ENCODE assay signal across 8 cellular contexts in genomic region chr22:30426395-30427353, GRCh38. TPM values are rescaled to one million over a fixed set of nuclear protein-coding genes. Genes with fewer than 3 reads are reported as not detected.
A peak's percentile ranks its signal among the peaks of the same experiment; 100 is the strongest.
DNase-seq lines count a peak whose midpoint lies in the region; ATAC-seq, FAIRE-seq and TF ChIP-seq lines count a peak whose summit lies in the region.

No MANE protein-coding gene starts in this region.

- H3K27ac ChIP-seq in HL-60 (replicated peaks) (peak overlapping the region; percentile 75), H1 (ENCODE audit: low read depth, low read length) (no peak overlapping the region)

- H3K27me3 ChIP-seq in HL-60 (ENCODE audit: insufficient read depth, poor library complexity, severe bottlenecking) (no peaks in the 10 kb centered on the region), H1 (replicated peaks in 1 of 4; ENCODE audit: control insufficient read depth in 3 of 4, extremely low read depth in 1 of 4, insufficient read depth in 3 of 4, low read length in 3 of 4) (no peaks in the 10 kb centered on the region)

- TF ChIP-seq RAD21 in H1 (IDR thresholded peaks at IDR 0.05 in 1 of 2, conservative IDR thresholded peaks at IDR 0.05 in 1 of 2; ENCODE audit: low read depth in 2 of 2, low read length in 2 of 2) = peak; percentile 49 to 68

- peaks cover 0 to 5% of the 10 kb centered on the region in 2 experiments; a peak in 1 of 4 replicates for H3K79me2 ChIP-seq in H1 (ENCODE audit: control insufficient read depth in 1 of 2, insufficient read depth in 2 of 2, low read length in 2 of 2)

- H3K27me3 Mint-ChIP-seq in activated CD8-positive, alpha-beta memory T cell treated with anti-CD3 and anti-CD28 coated beads, Interleukin-2, amount 10 ng/mL, durations not matched to agents 7 days and 5 days = no peaks in the 10 kb centered on the region
- no peaks in the 10 kb centered on the region for H3K27me3 Mint-ChIP-seq in mesothelial cell of epicardium (ENCODE audit: low read depth)

- no peak overlapping the region for H3K14ac ChIP-seq in H1 (ENCODE audit: insufficient read length)

- no peak; a peak in 1 of 3 replicates for TF ChIP-seq POLR2A in H1 (IDR thresholded peaks at IDR 0.05; ENCODE audit: control extremely low read depth in 1 of 2, low read depth in 2 of 2, low read length in 2 of 2)

- H2BK20ac ChIP-seq in H1 (ENCODE audit: low read length) = 0 out of 2 replicates have a peak overlapping the region, but pooled peaks have one; percentile 8

- peak; percentile 34 for ATAC-seq in activated CD8-positive, alpha-beta memory T cell treated with anti-CD3 and anti-CD28 coated beads, Interleukin-2, amount 10 ng/mL, durations not matched to agents 7 days and 5 days
- ATAC-seq in HG03565 (IDR thresholded peaks at IDR 0.05; ENCODE audit: unreplicated experiment) = no peak

- H2BK15ac ChIP-seq in H1 (ENCODE audit: low read length) = no peak overlapping the region

- H2BK5ac ChIP-seq in H1 (ENCODE audit: low read depth, low read length) = no peak overlapping the region

- no peak overlapping the region for H2AFZ ChIP-seq in H1 (ENCODE audit: low read length)

- peak overlapping the region; percentile 73 for H4K8ac ChIP-seq in H1 (ENCODE audit: extremely low read depth, insufficient read depth, low read length)

- peak overlapping the region; percentile 96 for H3K4me3 Mint-ChIP-seq in activated CD8-positive, alpha-beta memory T cell treated with anti-CD3 and anti-CD28 coated beads, Interleukin-2, amount 10 ng/mL, durations not matched to agents 7 days and 5 days
- H3K4me3 Mint-ChIP-seq in mesothelial cell of epicardium = peak overlapping the region; percentile 88

- no peak for TF ChIP-seq EP300 in H1 (IDR thresholded peaks at IDR 0.05; ENCODE audit: borderline replicate concordance in 1 of 2, low read depth in 2 of 2, low read length in 2 of 2)

- H3K9ac ChIP-seq in H1 (replicated peaks in 1 of 4; ENCODE audit: extremely low read depth in 1 of 4, low read depth in 3 of 4, low read length in 3 of 4) = no peak overlapping the region

- no peak overlapping the region for H2BK120ac ChIP-seq in H1 (replicated peaks; ENCODE audit: low read depth, low read length)

- peak overlapping the region; percentile 35; the same call in 1 of the 2 replicates for H2BK12ac ChIP-seq in H1 (ENCODE audit: low read depth, low read length)

- H4K91ac ChIP-seq in H1 (replicated peaks; ENCODE audit: insufficient read length, low read length) = no peak overlapping the region

- CTCF ChIA-PET in activated CD8-positive, alpha-beta memory T cell treated with anti-CD3 and anti-CD28 coated beads, Interleukin-2, amount 10 ng/mL, durations not matched to agents 7 days and 5 days (lab: Charles Lee) = interaction anchor here (0.8 to 6.9 kb wide), 13 partner anchors 10 to 165 kb away, joined by 3 to 79 read pairs (median 6); partner anchors contain the start of genes CASTOR1, RNF215 and SEC14L2
- CTCF ChIA-PET in H1 (lab: Charles Lee; ENCODE audit: partially characterized antibody) = interaction anchor here (0.6 to 12.0 kb wide), 17 partner anchors 9 to 272 kb away, joined by 3 to 164 read pairs (median 4); partner anchors contain the start of gene SEC14L2

- peaks cover 6 to 29% (median 15%) of the 10 kb centered on the region in 4 experiments for H3K4me1 ChIP-seq in H1 (replicated peaks in 1 of 4; ENCODE audit: control insufficient read depth in 3 of 4, insufficient read depth in 4 of 4, low read length in 3 of 4)

- H3K27ac Mint-ChIP-seq in activated CD8-positive, alpha-beta memory T cell treated with anti-CD3 and anti-CD28 coated beads, Interleukin-2, amount 10 ng/mL, durations not matched to agents 7 days and 5 days = peak overlapping the region; percentile 96
- H3K27ac Mint-ChIP-seq in mesothelial cell of epicardium = peak overlapping the region; percentile 72

- H3K36me3 Mint-ChIP-seq in activated CD8-positive, alpha-beta memory T cell treated with anti-CD3 and anti-CD28 coated beads, Interleukin-2, amount 10 ng/mL, durations not matched to agents 7 days and 5 days = peaks cover 32% of the 10 kb centered on the region
- no peaks in the 10 kb centered on the region for H3K36me3 Mint-ChIP-seq in mesothelial cell of epicardium

- POLR2A ChIA-PET in H1 (lab: Charles Lee; ENCODE audit: partially characterized antibody) = interaction anchor here (0.8 to 5.2 kb wide), 8 partner anchors 8 to 70 kb away, joined by 3 to 39 read pairs (median 6); partner anchors contain the start of genes CCDC157, SEC14L2 and SF3A1

- peak; percentile 71 for FAIRE-seq in H1 (lab: Jason Lieb, UNC)

- H3K23me2 ChIP-seq in H1 (ENCODE audit: low read depth, low read length) = peaks cover 22% of the 10 kb centered on the region

- DNase-seq in AML-193 (lab: John Stamatoyannopoulos, UW) (peak; percentile 79 to 82), HL-60 (ENCODE audit: low read depth in 1 of 2, low spot score in 1 of 2) (peak; percentile 62 to 87), NOMO-1 treated with DMSO at 0.1 percent for 48 hours (lab: John Stamatoyannopoulos, UW; ENCODE audit: unreplicated experiment) (peak; percentile 70), H1 (ENCODE audit: low read depth in 1 of 2, low spot score in 2 of 2) (peak; percentile 84 to 91), mesothelial cell of epicardium (ENCODE audit: low spot score in 2 of 2, unreplicated experiment in 2 of 2) (peak in 1 of 2 experiments; percentile 60)
- peak; percentile 93 for DNase-seq in activated CD8-positive, alpha-beta memory T cell treated with anti-CD3 and anti-CD28 coated beads, Interleukin-2, amount 10 ng/mL, durations not matched to agents 7 days and 5 days
- peak; percentile 67 to 79 for DNase-seq in stimulated activated CD8-positive, alpha-beta memory T cell treated with anti-CD3 and anti-CD28 coated beads, Interleukin-15, amount 100 ng/mL, for 4 hours (ENCODE audit: low read depth in 2 of 2)

- WGBS in H1 (ENCODE audit: extremely low coverage in 1 of 2, insufficient coverage in 1 of 2, insufficient read length in 1 of 2, insufficient replicate concordance in 2 of 2, low coverage in 1 of 2, low lambda C conversion rate in 2 of 2, missing lambda C conversion rate in 1 of 2), 2 experiments = 44% methylated on average over 27 of the region's 29 CpGs; no CpG with 5 or more reads in 1 of the 2 experiments

- TF ChIP-seq CTCF in HL-60 (IDR thresholded peaks at IDR 0.05; ENCODE audit: insufficient read depth, low read length) (peak; percentile 84), H1 (IDR thresholded peaks at IDR 0.05; ENCODE audit: control extremely low read depth in 1 of 3, insufficient read depth in 1 of 3, low read depth in 1 of 3, low read length in 3 of 3) (peak; percentile 75 to 89 (median 80)), mesothelial cell of epicardium (IDR thresholded peaks at IDR 0.05; ENCODE audit: unreplicated experiment) (no peak)

- no peaks in the 10 kb centered on the region for H3K9me3 Mint-ChIP-seq in activated CD8-positive, alpha-beta memory T cell treated with anti-CD3 and anti-CD28 coated beads, Interleukin-2, amount 10 ng/mL, durations not matched to agents 7 days and 5 days (ENCODE audit: low read depth)
- no peaks in the 10 kb centered on the region for H3K9me3 Mint-ChIP-seq in mesothelial cell of epicardium

- no peak overlapping the region for H3K56ac ChIP-seq in H1 (replicated peaks; ENCODE audit: insufficient read length, low read depth, low read length)

- no peak overlapping the region for H2AK5ac ChIP-seq in H1 (ENCODE audit: low read depth, low read length)

- H4K5ac ChIP-seq in H1 (ENCODE audit: insufficient read length, low read depth, low read length) = no peak overlapping the region

- peaks cover 0 to 23% of the 10 kb centered on the region in 2 experiments for H4K20me1 ChIP-seq in H1 (replicated peaks in 1 of 2; ENCODE audit: control insufficient read depth in 1 of 2, insufficient read depth in 2 of 2, low read length in 2 of 2)

- peak overlapping the region; percentile 70 to 71 for H3K4me2 ChIP-seq in H1 (ENCODE audit: insufficient read depth in 1 of 2, low read depth in 2 of 2, low read length in 2 of 2)

- no peak overlapping the region for H3K18ac ChIP-seq in H1 (ENCODE audit: extremely low read depth, low read length)

- peaks cover 40% of the 10 kb centered on the region for H3K4me1 Mint-ChIP-seq in activated CD8-positive, alpha-beta memory T cell treated with anti-CD3 and anti-CD28 coated beads, Interleukin-2, amount 10 ng/mL, durations not matched to agents 7 days and 5 days
- peaks cover 30% of the 10 kb centered on the region for H3K4me1 Mint-ChIP-seq in mesothelial cell of epicardium

- H3K23ac ChIP-seq in H1 (ENCODE audit: insufficient read length) = no peak overlapping the region

- peak overlapping the region; percentile 19 for H3K4ac ChIP-seq in H1 (replicated peaks; ENCODE audit: insufficient read length, low read depth, low read length)

- no peaks in the 10 kb centered on the region for H3K9me3 ChIP-seq in H1 (ENCODE audit: insufficient read depth in 2 of 2, low read depth in 1 of 2, low read length in 1 of 2)

- H3K36me3 ChIP-seq in H1 (ENCODE audit: control insufficient read depth in 2 of 4, insufficient read depth in 4 of 4, low read length in 3 of 4) = peaks cover 2 to 10% (median 7%) of the 10 kb centered on the region in 4 experiments; a peak in 6 of 8 replicates

- no peaks in the 10 kb centered on the region; the same call in 1 of the 2 replicates for H3K79me1 ChIP-seq in H1 (ENCODE audit: low read depth, low read length)

- H3K4me3 ChIP-seq in HL-60 (replicated peaks; ENCODE audit: insufficient read depth, low read length) (peak overlapping the region; percentile 70), H1 (ENCODE audit: extremely low read depth in 1 of 4, insufficient read depth in 2 of 4, low read depth in 3 of 4, low read length in 4 of 4) (peak overlapping the region; percentile 66 to 88 (median 80); a peak in 7 of 8 replicates)

RNA-seq across cellular contexts. Expression of gene MTFP1, which starts 1.1 kb away (rescaled TPM):
- total RNA-seq in activated CD8-positive, alpha-beta memory T cell treated with anti-CD3 and anti-CD28 coated beads, Interleukin-2, amount 10 ng/mL, durations not matched to agents 7 days and 5 days = 10 to 100 TPM; 59.1 to 73.4 TPM
- total RNA-seq in H1 (2021; fragmentation: NEBNext Ultra II Directional; extraction: Animal tissue kit (Norgen Biotek cat#: 25700)) = 59.8 and 66.4 TPM in 2 replicates
- 98.8 and 120 TPM in 2 replicates for polyA plus RNA-seq in H1 (2011; rRNA removed)
- polyA plus RNA-seq in H1 (2011; cell fraction: cytosol; rRNA removed) = 87.9 TPM
- polyA plus RNA-seq in H1 (2011; cell fraction: nucleus; rRNA removed) = 82.2 TPM
- 58.5 to 81.6 TPM (median 76.1 TPM) in 4 replicates for polyA plus RNA-seq in H1 (2012, experiment 1 of 2)
- 79.5 TPM for polyA plus RNA-seq in H1 (2012, experiment 2 of 2)
- polyA plus RNA-seq in H1 (2013, experiment 1 of 2) = 29.1 TPM
- polyA plus RNA-seq in H1 (2013, experiment 2 of 2) = 31.5 TPM
- polyA minus RNA-seq in H1 (2011; rRNA and poly(A)+ RNA removed) = 28.3 and 33.8 TPM in 2 replicates
- polyA minus RNA-seq in H1 (2011; cell fraction: cytosol; rRNA and poly(A)+ RNA removed) = 26.5 TPM
- 26.3 TPM for polyA minus RNA-seq in H1 (2011; cell fraction: nucleus; rRNA and poly(A)+ RNA removed)
- 5.9 to 8.2 TPM (median 7.3 TPM) in 3 replicates for total RNA-seq in mesothelial cell of epicardium

RNA-seq across cellular contexts. Expression of gene SEC14L2, which starts 29.9 kb away (rescaled TPM):
- 1 to 10 TPM; 2.2 to 4.8 TPM for total RNA-seq in activated CD8-positive, alpha-beta memory T cell treated with anti-CD3 and anti-CD28 coated beads, Interleukin-2, amount 10 ng/mL, durations not matched to agents 7 days and 5 days
- 2.8 and 4.3 TPM in 2 replicates for total RNA-seq in H1 (2021; fragmentation: NEBNext Ultra II Directional; extraction: Animal tissue kit (Norgen Biotek cat#: 25700))
- polyA plus RNA-seq in H1 (2011; rRNA removed) = 1.8 and 3.2 TPM in 2 replicates
- polyA plus RNA-seq in H1 (2011; cell fraction: cytosol; rRNA removed) = 5.0 TPM
- polyA plus RNA-seq in H1 (2011; cell fraction: nucleus; rRNA removed) = 5.8 TPM
- 3.5 to 5.3 TPM (median 4.0 TPM) in 4 replicates for polyA plus RNA-seq in H1 (2012, experiment 1 of 2)
- polyA plus RNA-seq in H1 (2012, experiment 2 of 2) = 3.0 TPM
- 2.1 TPM for polyA plus RNA-seq in H1 (2013, experiment 1 of 2)
- 2.0 TPM for polyA plus RNA-seq in H1 (2013, experiment 2 of 2)
- 11.1 and 62.7 TPM in 2 replicates for polyA minus RNA-seq in H1 (2011; rRNA and poly(A)+ RNA removed)
- polyA minus RNA-seq in H1 (2011; cell fraction: cytosol; rRNA and poly(A)+ RNA removed) = 3.9 TPM
- polyA minus RNA-seq in H1 (2011; cell fraction: nucleus; rRNA and poly(A)+ RNA removed) = 15.3 TPM
- 4.3 to 6.5 TPM (median 5.4 TPM) in 3 replicates for total RNA-seq in mesothelial cell of epicardium

RNA-seq across cellular contexts. Expression of gene RNF215, which starts 39.5 kb away (rescaled TPM):
- total RNA-seq in activated CD8-positive, alpha-beta memory T cell treated with anti-CD3 and anti-CD28 coated beads, Interleukin-2, amount 10 ng/mL, durations not matched to agents 7 days and 5 days = 10 to 100 TPM in 1 of 2 experiments, 1 to 10 TPM in 1; 8.5 to 10.5 TPM
- 15.3 and 19.0 TPM in 2 replicates for total RNA-seq in H1 (2021; fragmentation: NEBNext Ultra II Directional; extraction: Animal tissue kit (Norgen Biotek cat#: 25700))
- polyA plus RNA-seq in H1 (2011; rRNA removed) = 13.1 and 16.4 TPM in 2 replicates
- polyA plus RNA-seq in H1 (2011; cell fraction: cytosol; rRNA removed) = 16.2 TPM
- polyA plus RNA-seq in H1 (2011; cell fraction: nucleus; rRNA removed) = 46.1 TPM
- polyA plus RNA-seq in H1 (2012, experiment 1 of 2) = 8.4 to 15.1 TPM (median 13.4 TPM) in 4 replicates
- 8.7 TPM for polyA plus RNA-seq in H1 (2012, experiment 2 of 2)
- 7.8 TPM for polyA plus RNA-seq in H1 (2013, experiment 1 of 2)
- 6.5 TPM for polyA plus RNA-seq in H1 (2013, experiment 2 of 2)
- 9.0 and 11.8 TPM in 2 replicates for polyA minus RNA-seq in H1 (2011; rRNA and poly(A)+ RNA removed)
- polyA minus RNA-seq in H1 (2011; cell fraction: cytosol; rRNA and poly(A)+ RNA removed) = 8.1 TPM
- 17.5 TPM for polyA minus RNA-seq in H1 (2011; cell fraction: nucleus; rRNA and poly(A)+ RNA removed)
- total RNA-seq in mesothelial cell of epicardium = 39.2 to 41.9 TPM (median 39.4 TPM) in 3 replicates

RNA-seq across cellular contexts. Expression of gene SEC14L3, which starts 45.1 kb away (rescaled TPM):
- not detected for total RNA-seq in activated CD8-positive, alpha-beta memory T cell treated with anti-CD3 and anti-CD28 coated beads, Interleukin-2, amount 10 ng/mL, durations not matched to agents 7 days and 5 days
- total RNA-seq in H1 (2021; fragmentation: NEBNext Ultra II Directional; extraction: Animal tissue kit (Norgen Biotek cat#: 25700)) = not detected in 2 replicates
- not detected in 2 replicates for polyA plus RNA-seq in H1 (2011; rRNA removed)
- 0.03 TPM for polyA plus RNA-seq in H1 (2011; cell fraction: cytosol; rRNA removed)
- not detected for polyA plus RNA-seq in H1 (2011; cell fraction: nucleus; rRNA removed)
- polyA plus RNA-seq in H1 (2012, experiment 1 of 2) = not detected in 4 replicates
- not detected for polyA plus RNA-seq in H1 (2012, experiment 2 of 2)
- not detected for polyA plus RNA-seq in H1 (2013, experiment 1 of 2)
- polyA plus RNA-seq in H1 (2013, experiment 2 of 2) = not detected
- polyA minus RNA-seq in H1 (2011; rRNA and poly(A)+ RNA removed) = not detected in 2 replicates
- not detected for polyA minus RNA-seq in H1 (2011; cell fraction: cytosol; rRNA and poly(A)+ RNA removed)
- not detected for polyA minus RNA-seq in H1 (2011; cell fraction: nucleus; rRNA and poly(A)+ RNA removed)
- not detected in 3 replicates for total RNA-seq in mesothelial cell of epicardium
